In the genomic region with DNA sequence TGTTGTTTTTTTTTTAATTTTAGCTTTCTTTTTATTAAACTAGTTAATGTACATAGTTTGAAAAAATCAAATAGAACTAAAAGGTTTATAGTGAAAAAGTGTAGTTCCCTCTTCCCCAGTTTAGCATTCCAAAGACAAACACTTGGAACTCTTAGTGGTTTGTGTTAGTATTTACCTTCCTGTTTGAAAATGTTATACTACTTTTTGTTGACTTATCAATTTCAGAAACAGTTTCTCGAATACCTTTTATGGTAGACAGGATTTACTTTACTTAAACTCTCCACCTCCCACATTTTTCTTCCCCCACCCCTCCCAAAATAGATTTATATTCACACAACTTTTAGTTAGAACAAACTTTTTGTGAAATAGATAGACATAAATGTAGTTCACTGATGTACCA, we compare ENCODE assay signal across 1 cellular context.
TF ChIP-seq lines count a peak whose summit lies in the region.

No MANE protein-coding gene starts in this region.

TF ChIP-seq in K562, 482 proteins besides CTCF, POLR2A, EP300 and RAD21:
- TF ChIP-seq ZNF316 (IDR thresholded peaks at IDR 0.05) (0 out of 2 replicates have a peak, but pooled peaks have one; percentile 43), STAT5A (IDR thresholded peaks at IDR 0.05; ENCODE audit: borderline replicate concordance, low read length) (no peak), SRSF9 (IDR thresholded peaks at IDR 0.05; ENCODE audit: borderline replicate concordance, low read depth, low read length) (no peak), FOSL1 (tag; conservative IDR thresholded peaks at IDR 0.05) (no peak)
- TF ChIP-seq, protein P1, sequence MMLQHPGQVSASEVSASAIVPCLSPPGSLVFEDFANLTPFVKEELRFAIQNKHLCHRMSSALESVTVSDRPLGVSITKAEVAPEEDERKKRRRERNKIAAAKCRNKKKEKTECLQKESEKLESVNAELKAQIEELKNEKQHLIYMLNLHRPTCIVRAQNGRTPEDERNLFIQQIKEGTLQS (IDR thresholded peaks at IDR 0.05): no peak
- TF ChIP-seq, protein P1 (CRISPR knock-in tag; conservative IDR thresholded peaks at IDR 0.05): no peak
- TF ChIP-seq, protein P2, sequence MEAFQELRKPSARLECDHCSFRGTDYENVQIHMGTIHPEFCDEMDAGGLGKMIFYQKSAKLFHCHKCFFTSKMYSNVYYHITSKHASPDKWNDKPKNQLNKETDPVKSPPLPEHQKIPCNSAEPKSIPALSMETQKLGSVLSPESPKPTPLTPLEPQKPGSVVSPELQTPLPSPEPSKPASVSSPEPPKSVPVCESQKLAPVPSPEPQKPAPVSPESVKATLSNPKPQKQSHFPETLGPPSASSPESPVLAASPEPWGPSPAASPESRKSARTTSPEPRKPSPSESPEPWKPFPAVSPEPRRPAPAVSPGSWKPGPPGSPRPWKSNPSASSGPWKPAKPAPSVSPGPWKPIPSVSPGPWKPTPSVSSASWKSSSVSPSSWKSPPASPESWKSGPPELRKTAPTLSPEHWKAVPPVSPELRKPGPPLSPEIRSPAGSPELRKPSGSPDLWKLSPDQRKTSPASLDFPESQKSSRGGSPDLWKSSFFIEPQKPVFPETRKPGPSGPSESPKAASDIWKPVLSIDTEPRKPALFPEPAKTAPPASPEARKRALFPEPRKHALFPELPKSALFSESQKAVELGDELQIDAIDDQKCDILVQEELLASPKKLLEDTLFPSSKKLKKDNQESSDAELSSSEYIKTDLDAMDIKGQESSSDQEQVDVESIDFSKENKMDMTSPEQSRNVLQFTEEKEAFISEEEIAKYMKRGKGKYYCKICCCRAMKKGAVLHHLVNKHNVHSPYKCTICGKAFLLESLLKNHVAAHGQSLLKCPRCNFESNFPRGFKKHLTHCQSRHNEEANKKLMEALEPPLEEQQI (IDR thresholded peaks at IDR 0.05): no peak
TF ChIP-seq in K562: peak in this region for 1.
